7 cellular contexts compared by ENCODE assay signal in the genomic region with DNA sequence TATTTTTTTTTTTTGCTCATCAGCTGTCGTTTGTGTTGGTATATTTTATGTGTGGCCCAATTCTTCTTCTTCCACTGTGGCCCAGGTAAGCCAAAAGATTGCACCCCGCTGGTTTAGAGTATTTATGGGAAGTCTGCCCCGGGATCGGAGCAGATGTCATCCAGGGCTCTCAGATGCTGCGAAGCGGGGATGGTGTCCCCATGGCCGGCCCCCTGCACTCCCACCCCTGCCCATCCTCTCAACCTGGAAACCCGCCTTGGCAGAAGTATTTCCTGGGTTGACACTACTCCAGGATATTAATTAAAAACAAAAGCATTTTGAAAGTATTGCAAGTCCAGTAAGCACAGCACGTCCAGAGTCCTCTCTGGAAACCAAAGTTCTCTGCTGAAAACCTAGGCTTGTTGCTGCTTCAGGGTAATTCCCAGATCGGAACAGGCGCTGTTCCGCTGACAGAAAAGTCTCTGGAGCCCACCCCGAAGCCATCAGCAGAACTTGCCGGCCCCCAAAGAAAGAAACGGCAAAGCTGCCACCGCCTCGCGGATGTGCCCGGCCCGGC. TPM values are rescaled to one million over a fixed set of nuclear protein-coding genes. Genes with fewer than 3 reads are reported as not detected.
A peak's percentile ranks its signal among the peaks of the same experiment; 100 is the strongest.
DNase-seq lines count a peak whose midpoint lies in the region; TF ChIP-seq lines count a peak whose summit lies in the region.

No MANE protein-coding gene starts in this region.

- H3K27me3 ChIP-seq in iPS DF 6.9 (ENCODE audit: control insufficient read depth, insufficient read depth, low read length) = peaks cover 9% of the 10 kb centered on the region; the same call in 1 of the 2 replicates
- H3K27me3 ChIP-seq in smooth muscle cell (ENCODE audit: low read depth) = peaks cover 49% of the 10 kb centered on the region
- no peaks in the 10 kb centered on the region for H3K27me3 ChIP-seq in SJCRH30
- H3K27me3 ChIP-seq in thyroid gland = no peaks in the 10 kb centered on the region

- no peaks in the 10 kb centered on the region for H4K20me1 ChIP-seq in smooth muscle cell (ENCODE audit: low read depth)

- H3K27me3 Mint-ChIP-seq in activated T-helper 2 cell treated with anti-CD3 and anti-CD28 coated beads, Interferon-gamma antibody, Interleukin-2, Interleukin-4, amounts not matched to agents 10 μg/mL and 5 μg/mL and 100 μg/mL, durations not matched to agents 14 hours and 24 hours and 36 hours (ENCODE audit: low read depth) = peaks cover 75% of the 10 kb centered on the region

- TF ChIP-seq CTCF in GM13977 (IDR thresholded peaks at IDR 0.05; ENCODE audit: extremely low read depth, insufficient read depth, missing control alignments) (no peak), smooth muscle cell (IDR thresholded peaks at IDR 0.05; ENCODE audit: borderline replicate concordance, insufficient read depth, poor library complexity, severe bottlenecking) (no peak), thyroid gland (IDR thresholded peaks at IDR 0.05) (no peak)

- H3K4me1 ChIP-seq in iPS DF 6.9 (ENCODE audit: control insufficient read depth, insufficient read depth, low read length) = peaks cover 4% of the 10 kb centered on the region
- H3K4me1 ChIP-seq in smooth muscle cell (ENCODE audit: low read depth) = peaks cover 8% of the 10 kb centered on the region
- no peaks in the 10 kb centered on the region for H3K4me1 ChIP-seq in SJCRH30
- H3K4me1 ChIP-seq in thyroid gland = peaks cover 0 to 5% of the 10 kb centered on the region in 2 donors

- WGBS in iPS DF 6.9 (ENCODE audit: insufficient coverage, insufficient read length) = no CpG with 5 or more reads among the region's 20 CpGs
- whole genome bisulfite sequencing in smooth muscle cell (ENCODE audit: low lambda C conversion rate) = 34% methylated on average over 20 of the region's 20 CpGs
- 42 to 66% methylated on average over 10 to 19 of the region's 20 CpGs for WGBS in thyroid gland, 2 donors

- H3K9me3 Mint-ChIP-seq in activated T-helper 2 cell treated with anti-CD3 and anti-CD28 coated beads, Interferon-gamma antibody, Interleukin-2, Interleukin-4, amounts not matched to agents 10 μg/mL and 5 μg/mL and 100 μg/mL, durations not matched to agents 14 hours and 24 hours and 36 hours = no peaks in the 10 kb centered on the region

- H3K36me3 ChIP-seq in iPS DF 6.9 (ENCODE audit: control insufficient read depth, insufficient read depth, low read length) (no peaks in the 10 kb centered on the region), smooth muscle cell (ENCODE audit: low read depth) (no peaks in the 10 kb centered on the region), SJCRH30 (no peaks in the 10 kb centered on the region), thyroid gland (no peaks in the 10 kb centered on the region)

- no peaks in the 10 kb centered on the region for H3K79me2 ChIP-seq in smooth muscle cell (ENCODE audit: low read depth)

- H3K27ac Mint-ChIP-seq in activated T-helper 2 cell treated with anti-CD3 and anti-CD28 coated beads, Interferon-gamma antibody, Interleukin-2, Interleukin-4, amounts not matched to agents 10 μg/mL and 5 μg/mL and 100 μg/mL, durations not matched to agents 14 hours and 24 hours and 36 hours = no peak overlapping the region

- intact Hi-C loops in activated T-helper 2 cell treated with anti-CD3 and anti-CD28 coated beads, Interferon-gamma antibody, Interleukin-2, Interleukin-4, amounts not matched to agents 10 μg/mL and 5 μg/mL and 100 μg/mL, durations not matched to agents 14 hours and 24 hours and 36 hours (cut with micrococcal nuclease) = no loop called here
- intact Hi-C loops in thyroid gland (cut with DNase I) = no loop called here

- H3F3A ChIP-seq in smooth muscle cell (ENCODE audit: low read depth) = no peaks in the 10 kb centered on the region

- H3K4me1 Mint-ChIP-seq in activated T-helper 2 cell treated with anti-CD3 and anti-CD28 coated beads, Interferon-gamma antibody, Interleukin-2, Interleukin-4, amounts not matched to agents 10 μg/mL and 5 μg/mL and 100 μg/mL, durations not matched to agents 14 hours and 24 hours and 36 hours (ENCODE audit: low read depth) = no peaks in the 10 kb centered on the region

- peak overlapping the region; percentile 38 for H3K4me3 Mint-ChIP-seq in activated T-helper 2 cell treated with anti-CD3 and anti-CD28 coated beads, Interferon-gamma antibody, Interleukin-2, Interleukin-4, amounts not matched to agents 10 μg/mL and 5 μg/mL and 100 μg/mL, durations not matched to agents 14 hours and 24 hours and 36 hours (ENCODE audit: low read depth)

- H3K4me3 ChIP-seq in iPS DF 6.9 (ENCODE audit: low read length) (peak overlapping the region; percentile 71; the same call in 1 of the 2 replicates), smooth muscle cell (peak overlapping the region; percentile 59), SJCRH30 (no peak overlapping the region), thyroid gland (replicated peaks in 1 of 3) (peak overlapping the region in 1 of 3 donors; percentile 43)

- H3K9ac ChIP-seq in smooth muscle cell (ENCODE audit: low read depth) = no peak overlapping the region

- H3K9me3 ChIP-seq in iPS DF 6.9 (ENCODE audit: control insufficient read depth, insufficient read depth, low read length) (no peaks in the 10 kb centered on the region), smooth muscle cell (replicated peaks; ENCODE audit: low read depth) (no peaks in the 10 kb centered on the region), SJCRH30 (replicated peaks) (no peaks in the 10 kb centered on the region), thyroid gland (no peaks in the 10 kb centered on the region)

- no peaks in the 10 kb centered on the region for H3K36me3 Mint-ChIP-seq in activated T-helper 2 cell treated with anti-CD3 and anti-CD28 coated beads, Interferon-gamma antibody, Interleukin-2, Interleukin-4, amounts not matched to agents 10 μg/mL and 5 μg/mL and 100 μg/mL, durations not matched to agents 14 hours and 24 hours and 36 hours (ENCODE audit: low read depth)

- no peak for TF ChIP-seq POLR2A in thyroid gland (IDR thresholded peaks at IDR 0.05)

- in situ Hi-C loops in GM13977 (cut with MboI; ENCODE audit: low pct_unique_long_range_greater_than_20kb, low sequenced_read_pairs, unreplicated experiment) = no loop called here

- peak overlapping the region; percentile 95 for H3K4me2 ChIP-seq in smooth muscle cell

- DNase-seq in GM13977 (ENCODE audit: low spot score) (peak; percentile 30), iPS DF 6.9 (ENCODE audit: low read depth, low spot score) (no peak), smooth muscle cell (lab: John Stamatoyannopoulos, UW; ENCODE audit: unreplicated experiment) (no peak), SJCRH30 (no peak), NCI-H1105 treated with DMSO at 0.1 percent for 48 hours (lab: John Stamatoyannopoulos, UW) (no peak), thyroid gland (no peak)
- DNase-seq in activated T-helper 2 cell treated with anti-CD3 and anti-CD28 coated beads, Interferon-gamma antibody, Interleukin-2, Interleukin-4, amounts not matched to agents 10 μg/mL and 5 μg/mL and 100 μg/mL, durations not matched to agents 14 hours and 24 hours and 36 hours (ENCODE audit: low spot score) = no peak

- peak overlapping the region; percentile 40 for H2AFZ ChIP-seq in smooth muscle cell (ENCODE audit: low read depth)

- H3K27ac ChIP-seq in iPS DF 6.9 (ENCODE audit: low read length) (no peak overlapping the region), smooth muscle cell (ENCODE audit: low read depth) (no peak overlapping the region), SJCRH30 (no peak overlapping the region), thyroid gland (no peak overlapping the region)

RNA-seq across cellular contexts. Expression of a gene that starts 0.8 kb away (rescaled TPM):
- 0.18 TPM in 1 of 2 replicates, not detected in the other for total RNA-seq in activated T-helper 2 cell treated with anti-CD3 and anti-CD28 coated beads, Interferon-gamma antibody, Interleukin-2, Interleukin-4, amounts not matched to agents 10 μg/mL and 5 μg/mL and 100 μg/mL, durations not matched to agents 14 hours and 24 hours and 36 hours
- 5.0 and 6.7 TPM in 2 replicates for total RNA-seq in smooth muscle cell
- polyA plus RNA-seq in smooth muscle cell = 1.4 and 2.2 TPM in 2 replicates
- total RNA-seq in SJCRH30 (2014; rRNA removed; shearing (Covaris generic)) = 0.35 and 0.40 TPM in 2 replicates
- 1 to 10 TPM; 1.2 to 4.9 (median 3.1) TPM for total RNA-seq in thyroid gland
